Comparison of ENCODE assay signal across 7 cellular contexts in genomic region chr19:20661150-20661819, GRCh38. TPM values are rescaled to one million over a fixed set of nuclear protein-coding genes. Genes with fewer than 3 reads are reported as not detected.
DNase-seq lines count a peak whose midpoint lies in the region; ATAC-seq, FAIRE-seq and TF ChIP-seq lines count a peak whose summit lies in the region.

TSS of gene ZNF626 (minus strand) at chr19:20661571. CDS start at chr19:20661446, 125 bp downstream.

- H3K4me3 ChIP-seq in heart right ventricle (peak within 1 kb of the TSS; percentile 57 to 88 (median 78)), pancreas (peak within 1 kb of the TSS; percentile 12 to 57 (median 44))

- no peak for FAIRE-seq in pancreas (lab: Jason Lieb, UNC)

- TF ChIP-seq CTCF in heart right ventricle (IDR thresholded peaks at IDR 0.05) (no peak), pancreas (IDR thresholded peaks at IDR 0.05) (no peak)

- H3K9me3 ChIP-seq in heart right ventricle (peaks cover 0 to 38% (median 0%) of the 10 kb centered on the region in 11 donors), pancreas (no peaks in the 10 kb centered on the region)

- peaks cover 0 to 39% (median 10%) of the 10 kb centered on the region in 9 donors for H3K36me3 ChIP-seq in heart right ventricle
- no peaks in the 10 kb centered on the region for H3K36me3 ChIP-seq in pancreas

- TF ChIP-seq POLR2A in GM19193 (IDR thresholded peaks at IDR 0.05; ENCODE audit: extremely low read depth, insufficient read depth, insufficient read length), result peak; percentile 51

- peak; percentile 90 for ATAC-seq in HG03520 (IDR thresholded peaks at IDR 0.05; ENCODE audit: unreplicated experiment)
- ATAC-seq in heart right ventricle, result peak; percentile 98 to 99 (median 99)
- ATAC-seq in pancreas, result peak; percentile 96 to 98 (median 97)

- 0% methylated on average over 23 to 25 of the region's 25 CpGs for WGBS in heart right ventricle, 2 donors
- 32 to 43% methylated on average over 25 of the region's 25 CpGs for WGBS in pancreas, 2 donors

- intact Hi-C loops in heart right ventricle (cut with DNase I) (loop anchor here in 4 of 10 donors (5.0 to 10.0 kb wide), 5 partner anchors 94 to 261 kb away; partner anchors contain the start of genes ZNF737 (in 3 of the 4), ZNF66 (in 2 of the 4) and ZNF85 (in 1 of the 4)), pancreas (cut with DNase I) (no loop called here)

- peak within 1 kb of the TSS; percentile 62 to 95 (median 89) for H3K27ac ChIP-seq in heart right ventricle
- peak within 1 kb of the TSS; percentile 54 to 80 (median 71) for H3K27ac ChIP-seq in pancreas
- H3K27ac ChIP-seq in temporal lobe (ENCODE audit: low read depth, low read length), result peak within 1 kb of the TSS; percentile 56

- H3K27me3 ChIP-seq in heart right ventricle, result no peaks in the 10 kb centered on the region
- H3K27me3 ChIP-seq in pancreas, result no peaks in the 10 kb centered on the region

- H3K4me1 ChIP-seq in heart right ventricle (peaks cover 0 to 53% (median 33%) of the 10 kb centered on the region in 9 donors), pancreas (peaks cover 0 to 4% (median 3%) of the 10 kb centered on the region in 3 donors)

- DNase-seq in T follicular helper cell (ENCODE audit: low read depth) (peak; percentile 90), amniotic epithelial cell (ENCODE audit: low read depth) (peak; percentile 98), heart right ventricle (peak; percentile 93 to 99), pancreas (peak; percentile 86 to 96 (median 94))

RNA-seq across cellular contexts. Expression of gene ZNF626, which starts in this region (rescaled TPM):
- total RNA-seq in heart right ventricle (10 to 100 TPM in 3 of 10 donors, 1 to 10 TPM in 7; 7.4 to 12.5 (median 9.2) TPM), pancreas (1 to 10 TPM; 4.3 to 9.2 (median 6.9) TPM), temporal lobe (29.3 TPM)
- polyA plus RNA-seq in heart right ventricle (1 to 10 TPM; 2.5 to 2.8 TPM), pancreas (1 to 10 TPM; 1.1 to 1.9 TPM)

Comparison
In these comparisons a context has a peak if more than half of its experiments do, and no peak if none do; other contexts are left out.
1. Peak in every context shown above with its lines: DNase-seq, ATAC-seq, H3K4me3 ChIP-seq and H3K27ac ChIP-seq.